ENCODE assay signal across 13 cellular contexts in genomic region chr3:30535515-30535914, GRCh38.
"Had no signal": no experiment of that assay in that cellular context is flagged by ENCODE, and none has a peak within 500 bp of the region (broad histone marks: within the 10 kb centered on the region; RNA-seq: fewer than 3 reads in every experiment).

No MANE protein-coding gene starts in this region.

- H3K36me3 ChIP-seq: breast epithelium, esophagus squamous epithelium, stomach had no signal

- H3K27ac ChIP-seq: breast epithelium, esophagus squamous epithelium, stomach had no signal

- H3K4me3 ChIP-seq: breast epithelium, esophagus squamous epithelium, skin epidermis, stomach had no signal

- H3K27me3 ChIP-seq: breast epithelium, esophagus squamous epithelium, stomach had no signal

- DNase-seq: activated CD8-positive, alpha-beta memory T cell treated with anti-CD3 and anti-CD28 coated beads, Interleukin-2, amount 50 U/mL, for 48 hours; activated CD8-positive, alpha-beta T cell treated with anti-CD3 and anti-CD28 coated beads for 36 hours; activated naive CD8-positive, alpha-beta T cell treated with anti-CD3 and anti-CD28 coated beads, Interleukin-2, amount 10 ng/mL, durations not matched to agents 7 days and 5 days; aorta; esophagus squamous epithelium; hypothalamus; left cardiac atrium; occipital lobe; stomach; trophoblast cell had no signal

- H3K9me3 ChIP-seq: breast epithelium, esophagus squamous epithelium, stomach had no signal

- ATAC-seq: activated CD8-positive, alpha-beta T cell treated with anti-CD3 and anti-CD28 coated beads for 36 hours; natural killer cell treated with Interleukin-12 subunit alpha and Interleukin-12 subunit beta and Interleukin-15 and Interleukin-18, amount 100 ng/mL, for 72 hours had no signal
